ENCODE assay signal across 17 cellular contexts in genomic region chr11:36105743-36106581, GRCh38.
DNase-seq lines count a peak whose midpoint lies in the region; ATAC-seq and TF ChIP-seq lines count a peak whose summit lies in the region.
"Had no signal": no experiment of that assay in that cellular context is flagged by ENCODE, and none has a peak within 500 bp of the region (broad histone marks: within the 10 kb centered on the region; RNA-seq: fewer than 3 reads in every experiment).

No MANE protein-coding gene starts in this region.

- ATAC-seq in Right ventricle myocardium superior (ENCODE audit: poor library complexity), result peak; percentile 15
- ATAC-seq in GM21825 (IDR thresholded peaks at IDR 0.05; ENCODE audit: unreplicated experiment), result no peak
- no peak for ATAC-seq in HG02678 (IDR thresholded peaks at IDR 0.05; ENCODE audit: unreplicated experiment)
- ATAC-seq: activated T-cell treated with anti-CD3 and anti-CD28 coated beads, Interleukin-2, amount 50 U/mL, for 72 hours; natural killer cell treated with Interleukin-12 subunit alpha and Interleukin-12 subunit beta and Interleukin-15 and Interleukin-18, amount 100 ng/mL, for 72 hours had no signal

- no peaks in the 10 kb centered on the region for H3K9me3 ChIP-seq in iPS-18a (ENCODE audit: control insufficient read depth, low read depth, low read length)
- no peaks in the 10 kb centered on the region for H3K9me3 ChIP-seq in uterus
- H3K9me3 ChIP-seq: SJCRH30 had no signal

- H3K4me3 ChIP-seq in iPS-18a (ENCODE audit: low read length), result no peak overlapping the region
- H3K4me3 ChIP-seq in uterus, result no peak overlapping the region
- H3K4me3 ChIP-seq: coronary artery, SJCRH30 had no signal

- H3K9ac ChIP-seq in iPS-18a (ENCODE audit: low read length), result peak overlapping the region; percentile 4

- intact Hi-C loops in Right ventricle myocardium superior (cut with DNase I), result no loop called here
- intact Hi-C loops in cardiac septum (cut with DNase I), result no loop called here
- intact Hi-C loops in uterus (cut with DNase I; ENCODE audit: low total_unique reads), result no loop called here

- H3K27ac ChIP-seq in iPS-18a (ENCODE audit: low read length) (peak overlapping the region; percentile 70), uterus (peak overlapping the region; percentile 8 to 57)
- H3K27ac ChIP-seq: SJCRH30 had no signal

- no peak for TF ChIP-seq POLR2A in uterus (IDR thresholded peaks at IDR 0.05)

- DNase-seq in Right ventricle myocardium superior, result no peak
- no peak for DNase-seq in cardiac septum (ENCODE audit: low spot score)
- DNase-seq in astrocyte of the hippocampus (ENCODE audit: low read depth, low spot score), result peak; percentile 25
- DNase-seq in uterus, result no peak
- no peak for DNase-seq in NCI-H226
- DNase-seq: activated CD4-positive, CD25-positive, alpha-beta regulatory T cell treated with anti-CD3 and anti-CD28 coated beads, Interleukin-2, amount 50 U/mL, for 72 hours; activated T-cell treated with anti-CD3 and anti-CD28 coated beads, Interleukin-2, amount 50 U/mL, for 72 hours; CD4-positive, CD25-positive, alpha-beta regulatory T cell; KG1; NCI-H1092 treated with DMSO at 0.1 percent for 48 hours; NCI-H526; SJCRH30 had no signal

- TF ChIP-seq CTCF in uterus (IDR thresholded peaks at IDR 0.05), result no peak

- H3K4me1 ChIP-seq in iPS-18a (ENCODE audit: control insufficient read depth, low read depth, low read length) (peaks cover 46% of the 10 kb centered on the region), uterus (no peaks in the 10 kb centered on the region)

- no peaks in the 10 kb centered on the region for H3K36me3 ChIP-seq in iPS-18a (ENCODE audit: control insufficient read depth, low read depth, low read length)
- no peaks in the 10 kb centered on the region for H3K36me3 ChIP-seq in uterus

- H3K27me3 ChIP-seq in iPS-18a (ENCODE audit: control insufficient read depth, insufficient read depth, low read length) (no peaks in the 10 kb centered on the region), uterus (no peaks in the 10 kb centered on the region)
- H3K27me3 ChIP-seq: SJCRH30 had no signal
